ENCODE assay signal across 8 cellular contexts in genomic region chr19:7904074-7905020, GRCh38. TPM values are rescaled to one million over a fixed set of nuclear protein-coding genes. Genes with fewer than 3 reads are reported as not detected.
DNase-seq lines count a peak whose midpoint lies in the region; ATAC-seq and TF ChIP-seq lines count a peak whose summit lies in the region.

No MANE protein-coding gene starts in this region.

- peaks cover 7% of the 10 kb centered on the region for H3K36me3 Mint-ChIP-seq in memory B cell

- peaks cover 29% of the 10 kb centered on the region for H3K4me1 Mint-ChIP-seq in memory B cell

- H3K27me3 ChIP-seq in colonic mucosa (no peaks in the 10 kb centered on the region), thymus (ENCODE audit: control insufficient read depth, insufficient read depth) (no peaks in the 10 kb centered on the region)

- H3K27ac ChIP-seq in 22Rv1 (peak overlapping the region; percentile 88), colonic mucosa (peak overlapping the region; percentile 61), thymus (ENCODE audit: low read depth) (peak overlapping the region; percentile 95)

- DNase-seq in T follicular helper cell (ENCODE audit: low read depth) (peak; percentile 47), colonic mucosa (peak; percentile 62), memory B cell (ENCODE audit: low spot score in 2 of 2) (peak; percentile 71 to 82)

- TF ChIP-seq CTCF in 22Rv1 (IDR thresholded peaks at IDR 0.05) (no peak), colonic mucosa (IDR thresholded peaks at IDR 0.05) (no peak)

- ATAC-seq in GM18502 (IDR thresholded peaks at IDR 0.05; ENCODE audit: poor library complexity, unreplicated experiment): peak; percentile 43
- peak; percentile 28 for ATAC-seq in HG02943 (IDR thresholded peaks at IDR 0.05; ENCODE audit: low read depth, unreplicated experiment)
- ATAC-seq in memory B cell (ENCODE audit: low read depth): peak; percentile 57
- no peak for ATAC-seq in GM21786 (IDR thresholded peaks at IDR 0.05; ENCODE audit: unreplicated experiment)

- H3K4me1 ChIP-seq in colonic mucosa: peaks cover 14% of the 10 kb centered on the region
- H3K4me1 ChIP-seq in thymus (ENCODE audit: control insufficient read depth, insufficient read depth, low read length): peaks cover 13% of the 10 kb centered on the region

- peak overlapping the region; percentile 91 for H3K9ac ChIP-seq in colonic mucosa (ENCODE audit: low read depth in 2 of 2, low read length in 2 of 2)

- H3K9me3 ChIP-seq in colonic mucosa (no peaks in the 10 kb centered on the region), thymus (ENCODE audit: control insufficient read depth) (no peaks in the 10 kb centered on the region)

- intact Hi-C loops in colonic mucosa (cut with DNase I): no loop called here

- WGBS in thymus: 14% methylated on average over 68 of the region's 68 CpGs

- H3K27ac Mint-ChIP-seq in memory B cell: peak overlapping the region; percentile 94

- H3K36me3 ChIP-seq in colonic mucosa (no peaks in the 10 kb centered on the region), thymus (ENCODE audit: control insufficient read depth, insufficient read depth) (peaks cover 26% of the 10 kb centered on the region)

- no peaks in the 10 kb centered on the region for H3K9me3 Mint-ChIP-seq in memory B cell

- H3K4me3 ChIP-seq in colonic mucosa: peak overlapping the region; percentile 95
- H3K4me3 ChIP-seq in thymus (ENCODE audit: low read length): peak overlapping the region; percentile 59

- peaks cover under 1% of the 10 kb centered on the region for H3K27me3 Mint-ChIP-seq in memory B cell

- H3K4me3 Mint-ChIP-seq in memory B cell: peak overlapping the region; percentile 93

RNA-seq across cellular contexts. Expression of gene MAP2K7, which starts 0.7 kb away (rescaled TPM):
- total RNA-seq in colonic mucosa: 10 to 100 TPM; 26.3 to 38.3 TPM
- polyA plus RNA-seq in thymus: 45.4 TPM

RNA-seq across cellular contexts. Expression of gene TGFBR3L, which starts 10.3 kb away (rescaled TPM):
- not detected for total RNA-seq in colonic mucosa
- polyA plus RNA-seq in thymus: 0.05 TPM

RNA-seq across cellular contexts. Expression of gene SNAPC2, which starts 15.8 kb away (rescaled TPM):
- 10 to 100 TPM; 13.4 to 15.4 TPM for total RNA-seq in colonic mucosa
- polyA plus RNA-seq in thymus: 16.0 TPM

RNA-seq across cellular contexts. Expression of gene LRRC8E, which starts 16.0 kb away (rescaled TPM):
- total RNA-seq in colonic mucosa: 1 to 10 TPM; 2.9 to 4.0 TPM
- 0.27 TPM for polyA plus RNA-seq in thymus

RNA-seq across cellular contexts. Expression of gene CTXN1, which starts 21.6 kb away (rescaled TPM):
- total RNA-seq in colonic mucosa: 1 to 10 TPM; 1.5 to 4.4 TPM
- 0.82 TPM for polyA plus RNA-seq in thymus
